ENCODE assay signal across 9 cellular contexts in genomic region chr1:154962795-154963330, GRCh38. TPM values are rescaled to one million over a fixed set of nuclear protein-coding genes. Genes with fewer than 3 reads are reported as not detected.
DNase-seq lines count a peak whose midpoint lies in the region; ATAC-seq, FAIRE-seq and TF ChIP-seq lines count a peak whose summit lies in the region.
"Had no signal": no experiment of that assay in that cellular context is flagged by ENCODE, and none has a peak within 500 bp of the region (broad histone marks: within the 10 kb centered on the region; RNA-seq: fewer than 3 reads in every experiment).

No MANE protein-coding gene starts in this region.

- BruUV-seq in OCI-LY7 (replicated peaks; lab: Mats Ljungman, UMichigan) = no TSS peak

- no peak for TF ChIP-seq POLR2A in testis (IDR thresholded peaks at IDR 0.05)

- H3K4me1 ChIP-seq in ES-I3 (ENCODE audit: insufficient read depth, low read length) = peaks cover 4% of the 10 kb centered on the region; the same call in 1 of the 2 replicates
- H3K4me1 ChIP-seq in OCI-LY7 (ENCODE audit: insufficient read depth, low read length, poor library complexity, severe bottlenecking) = peaks cover 24% of the 10 kb centered on the region
- no peaks in the 10 kb centered on the region for H3K4me1 ChIP-seq in endodermal cell (ENCODE audit: control insufficient read depth, insufficient read depth, low read length)
- H3K4me1 ChIP-seq in parathyroid adenoma = peaks cover 12% of the 10 kb centered on the region
- peaks cover 0 to 4% of the 10 kb centered on the region in 2 donors for H3K4me1 ChIP-seq in small intestine (ENCODE audit: control insufficient read depth in 2 of 2, insufficient read depth in 1 of 2, low read depth in 1 of 2, low read length in 1 of 2)
- peaks cover 15% of the 10 kb centered on the region for H3K4me1 ChIP-seq in testis

- H3K27me3 ChIP-seq in endodermal cell (ENCODE audit: control insufficient read depth, insufficient read depth, low read length, poor library complexity, severe bottlenecking) = no peaks in the 10 kb centered on the region
- no peaks in the 10 kb centered on the region for H3K27me3 ChIP-seq in parathyroid adenoma (ENCODE audit: control insufficient read depth, insufficient read depth, low read length)
- no peaks in the 10 kb centered on the region for H3K27me3 ChIP-seq in small intestine (ENCODE audit: control insufficient read depth in 2 of 2, insufficient read depth in 2 of 2, low read length in 2 of 2)
- H3K27me3 ChIP-seq in testis = no peaks in the 10 kb centered on the region

- no peaks in the 10 kb centered on the region for H3K27me3 Mint-ChIP-seq in endodermal cell (ENCODE audit: insufficient read depth)

- DNase-seq in OCI-LY7 (ENCODE audit: low spot score) (no peak), endodermal cell (no peak), small intestine (no peak), germinal center (ENCODE audit: low spot score) (no peak), testis (no peak)
- DNase-seq: effector CD4-positive, alpha-beta T cell had no signal

- H3K4me3 Mint-ChIP-seq in endodermal cell = peak overlapping the region; percentile 77

- intact Hi-C loops in OCI-LY7 (cut with micrococcal nuclease; ENCODE audit: unreplicated experiment) (loop anchor here (5.0 kb wide), 1 partner anchor 99 kb away; the partner anchor contains the start of gene EFNA4), testis (cut with DNase I; ENCODE audit: low total_unique reads) (no loop called here)

- POLR2A ChIA-PET in OCI-LY7 (lab: Charles Lee) = no interaction called here

- no peak for FAIRE-seq in small intestine (lab: Jason Lieb, UNC)

- H3K4me2 ChIP-seq in OCI-LY7 (ENCODE audit: low read length) (peak overlapping the region; percentile 88), parathyroid adenoma (ENCODE audit: low read length) (peak overlapping the region; percentile 97)

- TF ChIP-seq CTCF in OCI-LY7 (conservative IDR thresholded peaks at IDR 0.05; ENCODE audit: low read length) (no peak), endodermal cell (conservative IDR thresholded peaks at IDR 0.05) (no peak), parathyroid adenoma (IDR thresholded peaks at IDR 0.05) (no peak), testis (IDR thresholded peaks at IDR 0.05) (no peak)

- no peaks in the 10 kb centered on the region for H3K9me3 Mint-ChIP-seq in endodermal cell

- H3K9me3 ChIP-seq in ES-I3 (ENCODE audit: control insufficient read depth, insufficient read depth, low read length) (no peaks in the 10 kb centered on the region), OCI-LY7 (ENCODE audit: low read length) (no peaks in the 10 kb centered on the region), endodermal cell (ENCODE audit: control insufficient read depth, low read length) (no peaks in the 10 kb centered on the region), parathyroid adenoma (ENCODE audit: control insufficient read depth, low read length) (no peaks in the 10 kb centered on the region), small intestine (ENCODE audit: control insufficient read depth, low read depth) (no peaks in the 10 kb centered on the region), testis (no peaks in the 10 kb centered on the region)

- 65 to 89% methylated on average over 2 to 6 of the region's 6 CpGs for WGBS in endodermal cell (ENCODE audit: insufficient coverage in 1 of 2, insufficient read length in 1 of 2), 2 experiments
- 67 to 79% (median 70%) methylated on average over 6 of the region's 6 CpGs for WGBS in small intestine, 3 donors
- WGBS in testis, 2 donors = 44 to 58% methylated on average over 6 of the region's 6 CpGs

- ATAC-seq in GM18868 (IDR thresholded peaks at IDR 0.05; ENCODE audit: unreplicated experiment) = no peak

- peaks cover 16% of the 10 kb centered on the region for H3K4me1 Mint-ChIP-seq in endodermal cell

- peaks cover 54% of the 10 kb centered on the region for H3K36me3 Mint-ChIP-seq in endodermal cell (ENCODE audit: low read depth)

- H3K9ac ChIP-seq in ES-I3 (ENCODE audit: low read depth, low read length) (0 out of 2 replicates have a peak overlapping the region, but pooled peaks have one; percentile 99), endodermal cell (ENCODE audit: extremely low read depth, low read length, poor library complexity, severe bottlenecking) (no peak overlapping the region), parathyroid adenoma (no peak overlapping the region)

- 0 out of 2 replicates have a peak, but pooled peaks cover 4% of the 10 kb centered on the region for H4K20me1 ChIP-seq in OCI-LY7 (ENCODE audit: insufficient read depth, low read length)

- H3K4me3 ChIP-seq in OCI-LY7 (ENCODE audit: low read depth, low read length, poor library complexity, severe bottlenecking) (peak overlapping the region; percentile 82), endodermal cell (ENCODE audit: low read length) (peak overlapping the region; percentile 98), parathyroid adenoma (ENCODE audit: low read depth, low read length) (no peak overlapping the region), small intestine (ENCODE audit: low read depth in 1 of 2, low read length in 2 of 2) (no peak overlapping the region), testis (peak overlapping the region in 1 of 2 donors; percentile 93)

- H3K36me3 ChIP-seq in ES-I3 (ENCODE audit: insufficient read depth, low read length) (peaks cover 39% of the 10 kb centered on the region), OCI-LY7 (ENCODE audit: insufficient read depth, low read length) (peaks cover 75% of the 10 kb centered on the region), endodermal cell (ENCODE audit: control insufficient read depth, insufficient read depth, low read length) (peaks cover 72% of the 10 kb centered on the region), parathyroid adenoma (ENCODE audit: control insufficient read depth, insufficient read depth, low read length) (no peaks in the 10 kb centered on the region), small intestine (ENCODE audit: control insufficient read depth in 2 of 2, insufficient read depth in 2 of 2, low read length in 2 of 2) (peaks cover 12 to 34% of the 10 kb centered on the region in 2 donors), testis (ENCODE audit: low read depth, missing control alignments) (no peaks in the 10 kb centered on the region)

- peak overlapping the region; percentile 77 for H3K27ac ChIP-seq in OCI-LY7 (ENCODE audit: low read depth, low read length, poor library complexity, severe bottlenecking)
- H3K27ac ChIP-seq in endodermal cell (ENCODE audit: low read depth, low read length) = no peak overlapping the region
- no peak overlapping the region for H3K27ac ChIP-seq in parathyroid adenoma
- peak overlapping the region in 1 of 2 donors; percentile 14 for H3K27ac ChIP-seq in small intestine (ENCODE audit: low read depth in 1 of 2, low read length in 1 of 2)
- H3K27ac ChIP-seq in testis = peak overlapping the region in 1 of 2 donors; percentile 99

- no peaks in the 10 kb centered on the region for H3K9me2 ChIP-seq in OCI-LY7 (ENCODE audit: insufficient read depth, low read length)

- CTCF ChIA-PET in OCI-LY7 (lab: Charles Lee; ENCODE audit: unreplicated experiment) = no interaction called here

- H2AFZ ChIP-seq in OCI-LY7 (ENCODE audit: low read length) (no peak overlapping the region), parathyroid adenoma (no peak overlapping the region)

- peaks cover 21% of the 10 kb centered on the region for H3K79me2 ChIP-seq in OCI-LY7 (ENCODE audit: insufficient read depth, low read depth, low read length)
- H3K79me2 ChIP-seq in parathyroid adenoma = no peaks in the 10 kb centered on the region

- peak overlapping the region; percentile 82 for H3K27ac Mint-ChIP-seq in endodermal cell

RNA-seq across cellular contexts. Expression of gene PYGO2, which starts 1.3 kb away (rescaled TPM):
- 36.5 and 44.3 TPM in 2 replicates for total RNA-seq in OCI-LY7 (2014; rRNA removed; shearing (Covaris generic))
- total RNA-seq in OCI-LY7 (2022) = 47.3 and 53.1 TPM in 2 replicates
- total RNA-seq in endodermal cell = 10 to 100 TPM; 33.4 to 40.4 TPM
- 35.0 TPM for polyA plus RNA-seq in endodermal cell (2013, experiment 1 of 2)
- 32.2 TPM for polyA plus RNA-seq in endodermal cell (2013, experiment 2 of 2)
- polyA plus RNA-seq in small intestine = 10 to 100 TPM; 22.1 to 27.5 (median 22.2) TPM
- 10 to 100 TPM; 31.0 to 34.9 TPM for total RNA-seq in testis
- polyA plus RNA-seq in testis (ENCODE audit: insufficient read depth, low read depth, low replicate concordance) = 33.2 TPM

RNA-seq across cellular contexts. Expression of gene PBXIP1, which starts 7.0 kb away (rescaled TPM):
- total RNA-seq in OCI-LY7 (2014; rRNA removed; shearing (Covaris generic)) = 23.8 and 26.6 TPM in 2 replicates
- total RNA-seq in OCI-LY7 (2022) (37.7 and 39.8 TPM in 2 replicates), endodermal cell (10 to 100 TPM; 42.5 to 61.3 TPM), testis (10 to 100 TPM; 84.1 to 87.1 TPM)
- polyA plus RNA-seq in endodermal cell (2013, experiment 1 of 2) = 38.9 TPM
- polyA plus RNA-seq in endodermal cell (2013, experiment 2 of 2) = 39.4 TPM
- polyA plus RNA-seq in small intestine (10 to 100 TPM; 31.9 to 40.7 (median 34.9) TPM), testis (ENCODE audit: insufficient read depth, low read depth, low replicate concordance) (111 TPM)

RNA-seq across cellular contexts. Expression of gene SHC1, which starts 7.7 kb away (rescaled TPM):
- 31.4 and 37.6 TPM in 2 replicates for total RNA-seq in OCI-LY7 (2014; rRNA removed; shearing (Covaris generic))
- total RNA-seq in OCI-LY7 (2022) = 77.4 and 84.0 TPM in 2 replicates
- 100 to 1,000 TPM; 157 to 231 TPM for total RNA-seq in endodermal cell
- 134 TPM for polyA plus RNA-seq in endodermal cell (2013, experiment 1 of 2)
- 135 TPM for polyA plus RNA-seq in endodermal cell (2013, experiment 2 of 2)
- polyA plus RNA-seq in small intestine = 10 to 100 TPM; 59.7 to 84.8 (median 67.8) TPM
- total RNA-seq in testis = 10 to 100 TPM; 47.9 to 59.3 TPM
- polyA plus RNA-seq in testis (ENCODE audit: insufficient read depth, low read depth, low replicate concordance) = 49.0 TPM

RNA-seq across cellular contexts. Expression of gene CKS1B, which starts 11.6 kb away (rescaled TPM):
- 149 and 204 TPM in 2 replicates for total RNA-seq in OCI-LY7 (2014; rRNA removed; shearing (Covaris generic))
- 230 and 260 TPM in 2 replicates for total RNA-seq in OCI-LY7 (2022)
- total RNA-seq in endodermal cell = 100 to 1,000 TPM; 145 to 229 TPM
- polyA plus RNA-seq in endodermal cell (2013, experiment 1 of 2) = 355 TPM
- polyA plus RNA-seq in endodermal cell (2013, experiment 2 of 2) = 371 TPM
- 100 to 1,000 TPM in 1 of 3 donors, 10 to 100 TPM in 2; 63.7 to 117 (median 81.3) TPM for polyA plus RNA-seq in small intestine
- 10 to 100 TPM; 45.5 to 84.3 TPM for total RNA-seq in testis
- polyA plus RNA-seq in testis (ENCODE audit: insufficient read depth, low read depth, low replicate concordance) = 100 TPM

RNA-seq across cellular contexts. Expression of gene FLAD1, which starts 20.3 kb away (rescaled TPM):
- total RNA-seq in OCI-LY7 (2014; rRNA removed; shearing (Covaris generic)) = 52.7 and 55.7 TPM in 2 replicates
- total RNA-seq in OCI-LY7 (2022) (57.0 and 57.9 TPM in 2 replicates), endodermal cell (10 to 100 TPM; 61.9 to 65.0 TPM), testis (10 to 100 TPM; 26.5 to 35.0 TPM)
- polyA plus RNA-seq in endodermal cell (2013, experiment 1 of 2) = 54.8 TPM
- 47.4 TPM for polyA plus RNA-seq in endodermal cell (2013, experiment 2 of 2)
- polyA plus RNA-seq in small intestine (10 to 100 TPM; 33.1 to 51.4 (median 35.7) TPM), testis (ENCODE audit: insufficient read depth, low read depth, low replicate concordance) (46.5 TPM)

Comparison
In these comparisons a context has a peak if more than half of its experiments do, and no peak if none do; other contexts are left out.
1. H3K4me3 ChIP-seq: peak in OCI-LY7 (single experiment) and endodermal cell (single experiment); none in parathyroid adenoma (single experiment) and small intestine (0 of 2).